Comparison of ENCODE assay signal across 11 cellular contexts in genomic region chr17:19386276-19386863, GRCh38. TPM values are rescaled to one million over a fixed set of nuclear protein-coding genes. Genes with fewer than 3 reads are reported as not detected.
DNase-seq lines count a peak whose midpoint lies in the region; ATAC-seq and TF ChIP-seq lines count a peak whose summit lies in the region.
"Had no signal": no experiment of that assay in that cellular context is flagged by ENCODE, and none has a peak within 500 bp of the region (broad histone marks: within the 10 kb centered on the region; RNA-seq: fewer than 3 reads in every experiment).

No MANE protein-coding gene starts in this region.

- ATAC-seq in activated CD4-positive, CD25-positive, alpha-beta regulatory T cell treated with anti-CD3 and anti-CD28 coated beads, Interleukin-2, amount 50 U/mL, for 24 hours = peak; percentile 33 to 53
- ATAC-seq in HG03196 (IDR thresholded peaks at IDR 0.05; ENCODE audit: unreplicated experiment) = no peak

- H3K4me1 ChIP-seq in ascending aorta (peaks cover 20 to 85% of the 10 kb centered on the region in 2 donors), transverse colon (peaks cover 44 to 73% (median 53%) of the 10 kb centered on the region in 4 donors)

- H3K36me3 ChIP-seq in ascending aorta = peaks cover 19 to 26% of the 10 kb centered on the region in 2 donors
- H3K36me3 ChIP-seq in transverse colon = peaks cover 0 to 6% (median 2%) of the 10 kb centered on the region in 4 donors

- H3K27ac ChIP-seq in ascending aorta (peak overlapping the region; percentile 96 to 98), layer of hippocampus (ENCODE audit: low read depth, low read length) (peak overlapping the region; percentile 49), transverse colon (peak overlapping the region; percentile 84 to 95 (median 90))
- H3K27ac ChIP-seq: C4-2B had no signal

- TF ChIP-seq POLR2A in transverse colon (IDR thresholded peaks at IDR 0.05) = no peak

- intact Hi-C loops in ascending aorta (cut with DNase I) = no loop called here
- intact Hi-C loops in transverse colon (cut with DNase I; ENCODE audit: low total_unique reads) = no loop called here

- TF ChIP-seq EP300 in transverse colon (IDR thresholded peaks at IDR 0.05; ENCODE audit: low read depth) = no peak

- TF ChIP-seq CTCF in ascending aorta (IDR thresholded peaks at IDR 0.05) = no peak
- TF ChIP-seq CTCF in transverse colon (IDR thresholded peaks at IDR 0.05) = no peak

- no peak for DNase-seq in activated CD4-positive, CD25-positive, alpha-beta regulatory T cell (lab: John Stamatoyannopoulos, UW)
- peak in 1 of 2 donors; percentile 86 for DNase-seq in ascending aorta (ENCODE audit: low spot score in 2 of 2)
- DNase-seq in transverse colon = peak; percentile 62
- no peak for DNase-seq in activated CD4-positive, alpha-beta T cell treated with anti-CD3 and anti-CD28 coated beads for 1 hour
- DNase-seq in NCI-H2196 (lab: John Stamatoyannopoulos, UW; ENCODE audit: unreplicated experiment) = no peak

- in situ Hi-C loops in transverse colon (cut with MboI; ENCODE audit: low pct_ligation_motif_present in 1 of 4, low pct_unique_long_range_greater_than_20kb in 1 of 4, low sequenced_read_pairs in 3 of 4) = no loop called here

- 66 to 100% methylated on average over 1 to 17 of the region's 17 CpGs for WGBS in transverse colon (ENCODE audit: low coverage in 1 of 2), 2 donors

- H3K4me3 ChIP-seq in ascending aorta (peak overlapping the region; percentile 25 to 60), transverse colon (peak overlapping the region in 3 of 4 donors; percentile 4 to 34 (median 13))

- H3K9me3 ChIP-seq in ascending aorta (no peaks in the 10 kb centered on the region), transverse colon (no peaks in the 10 kb centered on the region)

- H3K27me3 ChIP-seq in ascending aorta (no peaks in the 10 kb centered on the region), layer of hippocampus (ENCODE audit: control insufficient read depth, insufficient read depth, low read length) (no peaks in the 10 kb centered on the region), transverse colon (no peaks in the 10 kb centered on the region)

RNA-seq across cellular contexts. Expression of gene MFAP4, which starts 0.6 kb away (rescaled TPM):
- 280 TPM for total RNA-seq in ascending aorta
- total RNA-seq in transverse colon = 10 to 100 TPM; 39.7 to 67.3 (median 51.5) TPM
- total RNA-seq: pulmonary artery endothelial cell; T-helper 1 cell treated with Interleukin-12 subunit alpha and Interleukin-12 subunit beta and Interleukin-4 antibody, amounts not matched to agents 30 ng/mL and 1 ng/mL, for 36 hours had no signal

RNA-seq across cellular contexts. Expression of gene MAPK7, which starts 8.1 kb away (rescaled TPM):
- 146 TPM for total RNA-seq in ascending aorta
- 100 to 1,000 TPM in 1 of 4 donors, 10 to 100 TPM in 3; 15.3 to 112 (median 48.3) TPM for total RNA-seq in transverse colon

RNA-seq across cellular contexts. Expression of gene B9D1, which starts 23.8 kb away (rescaled TPM):
- 49.1 TPM for total RNA-seq in ascending aorta
- total RNA-seq in transverse colon = 10 to 100 TPM in 2 of 4 donors, 1 to 10 TPM in 2; 6.0 to 17.6 (median 9.5) TPM

RNA-seq across cellular contexts. Expression of gene RNF112, which starts 24.7 kb away (rescaled TPM):
- total RNA-seq in ascending aorta (0.53 TPM), transverse colon (1 to 10 TPM; 2.2 to 7.2 (median 3.9) TPM)
